24 cellular contexts compared by ENCODE assay signal in the genomic region with DNA sequence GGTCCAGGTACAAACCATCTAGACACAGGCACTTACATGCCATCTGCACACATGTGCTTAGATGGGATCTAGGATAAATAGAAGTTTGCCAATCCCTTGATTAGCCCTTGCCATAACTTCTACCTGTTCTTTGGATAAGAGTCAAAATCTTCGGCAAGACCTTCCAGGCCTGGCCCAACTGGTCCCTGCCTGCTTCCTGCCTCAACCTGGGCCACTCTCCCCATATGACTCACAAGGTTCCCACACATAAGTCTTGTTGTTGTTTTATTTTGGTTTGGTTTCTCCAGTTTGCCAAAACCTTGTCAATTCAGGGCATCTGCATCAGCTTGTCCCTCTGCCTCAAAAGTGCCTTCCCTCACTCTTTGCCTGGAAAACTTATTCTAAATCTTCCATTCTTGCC.
"Had no signal": no experiment of that assay in that cellular context is flagged by ENCODE, and none has a peak within 500 bp of the region (broad histone marks: within the 10 kb centered on the region; RNA-seq: fewer than 3 reads in every experiment).

No MANE protein-coding gene starts in this region.

- H3K4me3 Mint-ChIP-seq: central memory CD8-positive, alpha-beta T cell; natural killer cell treated with Interleukin-12 subunit alpha and Interleukin-12 subunit beta and Interleukin-15 and Interleukin-18, amount 100 ng/mL, for 72 hours; neural progenitor cell had no signal

- H3K36me3 Mint-ChIP-seq: natural killer cell treated with Interleukin-12 subunit alpha and Interleukin-12 subunit beta and Interleukin-15 and Interleukin-18, amount 100 ng/mL, for 72 hours; neural progenitor cell had no signal

- H3K27ac ChIP-seq: dorsolateral prefrontal cortex, gastrocnemius medialis, heart right ventricle, left ventricle myocardium inferior, lower lobe of right lung, neural progenitor cell, ovary, thoracic aorta, transverse colon had no signal

- H3K4me3 ChIP-seq: dorsolateral prefrontal cortex, gastrocnemius medialis, heart right ventricle, left ventricle myocardium inferior, lower lobe of right lung, neural progenitor cell, ovary, smooth muscle cell, thoracic aorta, transverse colon had no signal

- FAIRE-seq: islet of Langerhans, urothelium cell line had no signal

- H3K4me1 ChIP-seq: gastrocnemius medialis, heart right ventricle, left ventricle myocardium inferior, lower lobe of right lung, transverse colon had no signal

- H3K9me3 Mint-ChIP-seq: central memory CD8-positive, alpha-beta T cell; natural killer cell treated with Interleukin-12 subunit alpha and Interleukin-12 subunit beta and Interleukin-15 and Interleukin-18, amount 100 ng/mL, for 72 hours; neural progenitor cell had no signal

- DNase-seq: cortex of kidney; dorsolateral prefrontal cortex; effector CD8-positive, alpha-beta T cell; gastrocnemius medialis; heart right ventricle; hypothalamus; left ventricle myocardium inferior; lower lobe of right lung; mesenchymal stem cell; midbrain; nucleus accumbens; ovary; right cardiac atrium; stimulated activated CD4-positive, alpha-beta T cell treated with anti-CD3 and anti-CD28 coated beads, Interleukin-2, amount 100 ng/mL, for 48 hours; stimulated activated naive CD8-positive, alpha-beta T cell treated with anti-CD3 and anti-CD28 coated beads, Interleukin-15, Interleukin-2, amounts not matched to agents 100 U/mL and 50 U/mL, for 24 hours; transverse colon had no signal

- H3K36me3 ChIP-seq: gastrocnemius medialis, heart right ventricle, left ventricle myocardium inferior, lower lobe of right lung, neural progenitor cell, ovary, thoracic aorta, transverse colon had no signal

- H3K9me3 ChIP-seq: gastrocnemius medialis, lower lobe of right lung, ovary, thoracic aorta, transverse colon had no signal

- H3K4me1 Mint-ChIP-seq: central memory CD8-positive, alpha-beta T cell; neural progenitor cell had no signal

- H3K27ac Mint-ChIP-seq: natural killer cell treated with Interleukin-12 subunit alpha and Interleukin-12 subunit beta and Interleukin-15 and Interleukin-18, amount 100 ng/mL, for 72 hours; neural progenitor cell; progenitor cell of endocrine pancreas had no signal

- H3K27me3 ChIP-seq: neural progenitor cell, ovary, transverse colon had no signal
